19 cellular contexts compared by ENCODE assay signal in genomic region chr12:102961488-102961801, GRCh38. TPM values are rescaled to one million over a fixed set of nuclear protein-coding genes. Genes with fewer than 3 reads are reported as not detected.
DNase-seq lines count a peak whose midpoint lies in the region; ATAC-seq and TF ChIP-seq lines count a peak whose summit lies in the region.
"Had no signal": no experiment of that assay in that cellular context is flagged by ENCODE, and none has a peak within 500 bp of the region (broad histone marks: within the 10 kb centered on the region; RNA-seq: fewer than 3 reads in every experiment).

No MANE protein-coding gene starts in this region.

- H3K36me3 ChIP-seq in endodermal cell (ENCODE audit: control insufficient read depth, insufficient read depth, low read length), result no peaks in the 10 kb centered on the region
- H3K36me3 ChIP-seq: cardiac muscle cell, left ventricle myocardium inferior, SJCRH30, spleen had no signal

- no peak for ATAC-seq in GM21515 (IDR thresholded peaks at IDR 0.05; ENCODE audit: unreplicated experiment)
- no peak for ATAC-seq in GM19452 (IDR thresholded peaks at IDR 0.05; ENCODE audit: unreplicated experiment)
- ATAC-seq in GM19328 (IDR thresholded peaks at IDR 0.05; ENCODE audit: unreplicated experiment), result no peak
- ATAC-seq: stimulated activated naive B cell treated with anti-CD40 and anti-IgM and Interleukin-4, amounts not matched to agents 10 μg/mL and 1 μg/mL and 100 μg/mL, for 72 hours had no signal

- peak overlapping the region; percentile 84 for H3K27ac ChIP-seq in endodermal cell (ENCODE audit: low read depth, low read length)
- H3K27ac ChIP-seq: cardiac muscle cell, left ventricle myocardium inferior, SJCRH30, spleen had no signal

- no peak for TF ChIP-seq CTCF in endodermal cell (conservative IDR thresholded peaks at IDR 0.05)

- H3K27ac Mint-ChIP-seq in endodermal cell, result no peak overlapping the region
- H3K27ac Mint-ChIP-seq: activated naive CD8-positive, alpha-beta T cell treated with anti-CD3 and anti-CD28 coated beads for 36 hours; stimulated activated naive B cell treated with anti-CD40 and anti-IgM and Interleukin-4, amounts not matched to agents 10 μg/mL and 1 μg/mL and 100 μg/mL, for 72 hours had no signal

- H3K4me1 ChIP-seq in endodermal cell (ENCODE audit: control insufficient read depth, insufficient read depth, low read length), result peaks cover 8% of the 10 kb centered on the region
- H3K4me1 ChIP-seq: SJCRH30 had no signal

- H3K4me3 ChIP-seq in endodermal cell (ENCODE audit: low read length), result no peak overlapping the region
- H3K4me3 ChIP-seq: cardiac muscle cell, K562, SJCRH30 had no signal

- H3K9me3 ChIP-seq in endodermal cell (ENCODE audit: control insufficient read depth, low read length), result peaks cover 18% of the 10 kb centered on the region
- H3K9me3 ChIP-seq: SJCRH30 had no signal

- peaks cover 32% of the 10 kb centered on the region for H3K4me1 Mint-ChIP-seq in endodermal cell

- 1 to 2% methylated on average over 6 to 8 of the region's 8 CpGs for WGBS in endodermal cell (ENCODE audit: insufficient coverage in 1 of 2, insufficient read length in 1 of 2), 2 experiments

- no peak overlapping the region for H3K4me3 Mint-ChIP-seq in endodermal cell
- H3K4me3 Mint-ChIP-seq: activated naive CD8-positive, alpha-beta T cell treated with anti-CD3 and anti-CD28 coated beads for 36 hours had no signal

- peaks cover 100% of the 10 kb centered on the region for H3K27me3 ChIP-seq in endodermal cell (ENCODE audit: control insufficient read depth, insufficient read depth, low read length, poor library complexity, severe bottlenecking)
- H3K27me3 ChIP-seq: SJCRH30 had no signal

- peaks cover 99% of the 10 kb centered on the region for H3K27me3 Mint-ChIP-seq in endodermal cell (ENCODE audit: insufficient read depth)

- DNase-seq in DMS153 treated with DMSO at 0.1 percent for 48 hours (lab: John Stamatoyannopoulos, UW; ENCODE audit: unreplicated experiment), result peak; percentile 81
- DNase-seq in KBM-7, result peak; percentile 1
- peak; percentile 80 for DNase-seq in NCI-H345 (lab: John Stamatoyannopoulos, UW)
- DNase-seq in endodermal cell, result no peak
- no peak for DNase-seq in occipital lobe (lab: John Stamatoyannopoulos, UW)
- DNase-seq: activated CD4-positive, alpha-beta T cell treated with anti-CD3 and anti-CD28 coated beads, Interleukin-2, amount 50 U/mL, for 1 hour; activated naive CD8-positive, alpha-beta T cell treated with anti-CD3 and anti-CD28 coated beads for 36 hours; effector memory CD4-positive, alpha-beta T cell; GF-D8; left ventricle myocardium inferior; SJCRH30; spleen; stimulated activated naive B cell treated with anti-CD40 and anti-IgM and Interleukin-4, amounts not matched to agents 10 μg/mL and 1 μg/mL and 100 μg/mL, for 72 hours had no signal

- H3K36me3 Mint-ChIP-seq in endodermal cell (ENCODE audit: low read depth), result peaks cover 3% of the 10 kb centered on the region

- H3K9me3 Mint-ChIP-seq in endodermal cell, result peaks cover 18% of the 10 kb centered on the region

- no peak overlapping the region for H3K9ac ChIP-seq in endodermal cell (ENCODE audit: extremely low read depth, low read length, poor library complexity, severe bottlenecking)

- in situ Hi-C loops in KBM-7 (cut with MboI; ENCODE audit: low pct_unique_long_range_greater_than_20kb, low sequenced_read_pairs), result no loop called here

RNA-seq across cellular contexts. Expression of gene ASCL1, which starts 4.0 kb away (rescaled TPM):
- total RNA-seq in endodermal cell, result not detected
- 36.3 TPM for polyA plus RNA-seq in endodermal cell (2013, experiment 1 of 2)
- 30.5 TPM for polyA plus RNA-seq in endodermal cell (2013, experiment 2 of 2)
- 21.1 TPM for total RNA-seq in occipital lobe
- total RNA-seq: activated naive CD8-positive, alpha-beta T cell treated with anti-CD3 and anti-CD28 coated beads for 36 hours; cardiac muscle cell; left ventricle myocardium inferior; SJCRH30; spleen; ureter had no signal
- polyA plus RNA-seq: cardiac muscle cell had no signal

RNA-seq across cellular contexts. Expression of gene PAH, which starts 44.4 kb away (rescaled TPM):
- total RNA-seq in endodermal cell (1 to 10 TPM; 1.5 to 1.9 TPM), occipital lobe (0.16 TPM)
- 0.07 TPM for polyA plus RNA-seq in endodermal cell (2013, experiment 1 of 2)
- polyA plus RNA-seq in endodermal cell (2013, experiment 2 of 2), result 0.25 TPM
- total RNA-seq: activated naive CD8-positive, alpha-beta T cell treated with anti-CD3 and anti-CD28 coated beads for 36 hours; left ventricle myocardium inferior; SJCRH30; spleen had no signal
- polyA plus RNA-seq: cardiac muscle cell had no signal

Comparison
In these comparisons a context has a peak if more than half of its experiments do, and no peak if none do; other contexts are left out.
1. DNase-seq: peak in DMS153 treated with DMSO at 0.1 percent for 48 hours (single experiment), KBM-7 (single experiment) and NCI-H345 (single experiment); none in endodermal cell (single experiment) and occipital lobe (single experiment).
2. RNA of gene ASCL1, which starts 4.0 kb away (total RNA-seq): 21.1 TPM in occipital lobe (single experiment); not detected in endodermal cell; every median in the first group is over 10 times any median in the second.